ENCODE assay signal across 8 cellular contexts in the genomic region with DNA sequence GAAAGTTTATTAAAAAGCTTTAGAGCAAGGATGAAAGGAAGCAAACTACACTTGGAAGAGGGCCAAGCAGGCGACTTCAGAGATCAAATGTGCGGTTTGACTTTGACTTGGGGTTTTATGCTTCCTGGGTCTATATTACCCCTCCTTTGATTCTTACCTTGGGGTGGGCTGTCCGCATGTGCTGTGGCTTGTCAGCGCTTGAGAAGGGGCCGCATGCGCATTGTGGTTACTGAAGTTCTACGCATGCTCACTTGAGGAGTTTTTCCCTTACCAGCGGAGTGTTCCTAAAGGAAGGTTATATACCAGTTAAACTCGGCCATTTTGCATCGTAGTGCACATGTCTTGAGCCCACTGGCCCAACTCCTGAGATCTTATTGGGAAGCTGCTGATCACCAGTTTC. TPM values are rescaled to one million over a fixed set of nuclear protein-coding genes. Genes with fewer than 3 reads are reported as not detected.
DNase-seq lines count a peak whose midpoint lies in the region; ATAC-seq and TF ChIP-seq lines count a peak whose summit lies in the region.

No MANE protein-coding gene starts in this region.

- H3K27me3 Mint-ChIP-seq in glutamatergic neuron (ENCODE audit: unreplicated experiment): no peaks in the 10 kb centered on the region

- no peaks in the 10 kb centered on the region for H3F3A ChIP-seq in Loucy (ENCODE audit: low read depth)

- H3K4me2 ChIP-seq in Loucy (ENCODE audit: low read depth, low read length, poor library complexity, severe bottlenecking): peak overlapping the region; percentile 68

- peak overlapping the region; percentile 37 for H3K9ac ChIP-seq in Loucy (ENCODE audit: low read depth, low read length, poor library complexity, severe bottlenecking)

- TF ChIP-seq CTCF in Loucy (conservative IDR thresholded peaks at IDR 0.05; ENCODE audit: low read length) (no peak), glutamatergic neuron (IDR thresholded peaks at IDR 0.05; ENCODE audit: partially characterized antibody, unreplicated experiment) (no peak)

- H3K9me3 Mint-ChIP-seq in glutamatergic neuron (ENCODE audit: unreplicated experiment): no peaks in the 10 kb centered on the region

- H2AFZ ChIP-seq in Loucy (ENCODE audit: low read length): no peak overlapping the region

- peak; percentile 62 for DNase-seq in activated CD8-positive, alpha-beta memory T cell treated with anti-CD3 and anti-CD28 coated beads, Interleukin-2, amount 50 U/mL, for 4 hours
- peak; percentile 44 for DNase-seq in foreskin melanocyte
- peak; percentile 46 for DNase-seq in stimulated activated CD8-positive, alpha-beta memory T cell treated with anti-CD3 and anti-CD28 coated beads, Interleukin-4, amount 100 ng/mL, for 24 hours (ENCODE audit: low read depth)
- no peak for DNase-seq in NCI-H1930 (lab: John Stamatoyannopoulos, UW)
- no peak for DNase-seq in NOMO-1 (lab: John Stamatoyannopoulos, UW; ENCODE audit: unreplicated experiment in 2 of 2)
- no peak for DNase-seq in glutamatergic neuron

- H3K9me2 ChIP-seq in Loucy (replicated peaks; ENCODE audit: low read depth, low read length): no peaks in the 10 kb centered on the region

- H3K36me3 Mint-ChIP-seq in glutamatergic neuron (ENCODE audit: unreplicated experiment): no peaks in the 10 kb centered on the region

- ATAC-seq in HG02623 (IDR thresholded peaks at IDR 0.05; ENCODE audit: unreplicated experiment): no peak

- H3K4me3 Mint-ChIP-seq in glutamatergic neuron (ENCODE audit: unreplicated experiment): no peak overlapping the region

- no peaks in the 10 kb centered on the region for H3K4me1 Mint-ChIP-seq in glutamatergic neuron (ENCODE audit: low read depth, unreplicated experiment)

- H3K9me3 ChIP-seq in Loucy (ENCODE audit: insufficient read depth, low read depth, low read length): no peaks in the 10 kb centered on the region

- no peaks in the 10 kb centered on the region for H3K36me3 ChIP-seq in Loucy (ENCODE audit: insufficient read depth, low read length)

- no peaks in the 10 kb centered on the region for H3K79me2 ChIP-seq in Loucy (ENCODE audit: insufficient read depth, low read length)

- H3K27me3 ChIP-seq in Loucy (ENCODE audit: insufficient read depth, low read length, poor library complexity, severe bottlenecking): no peaks in the 10 kb centered on the region

- H3K27ac Mint-ChIP-seq in glutamatergic neuron (ENCODE audit: unreplicated experiment): no peak overlapping the region

- H3K4me1 ChIP-seq in Loucy (ENCODE audit: insufficient read depth, low read length, poor library complexity, severe bottlenecking): peaks cover 14% of the 10 kb centered on the region

- peak overlapping the region; percentile 45 for H3K4me3 ChIP-seq in Loucy (ENCODE audit: low read length, poor library complexity, severe bottlenecking)

- no peaks in the 10 kb centered on the region for H4K20me1 ChIP-seq in Loucy (ENCODE audit: insufficient read depth, low read length, poor library complexity, severe bottlenecking)

RNA-seq across cellular contexts. Expression of a gene that starts 9.9 kb away (rescaled TPM):
- total RNA-seq in glutamatergic neuron (ENCODE audit: unreplicated experiment): 2.9 TPM

Comparison
In these comparisons a context has a peak if more than half of its experiments do, and no peak if none do; other contexts are left out.
1. DNase-seq: peak in activated CD8-positive, alpha-beta memory T cell treated with anti-CD3 and anti-CD28 coated beads, Interleukin-2, amount 50 U/mL, for 4 hours (single experiment), foreskin melanocyte (single experiment) and stimulated activated CD8-positive, alpha-beta memory T cell treated with anti-CD3 and anti-CD28 coated beads, Interleukin-4, amount 100 ng/mL, for 24 hours (single experiment); none in NCI-H1930 (0 of 2), NOMO-1 (0 of 2) and glutamatergic neuron (single experiment).